ENCODE assay signal across 1 cellular context in the genomic region with DNA sequence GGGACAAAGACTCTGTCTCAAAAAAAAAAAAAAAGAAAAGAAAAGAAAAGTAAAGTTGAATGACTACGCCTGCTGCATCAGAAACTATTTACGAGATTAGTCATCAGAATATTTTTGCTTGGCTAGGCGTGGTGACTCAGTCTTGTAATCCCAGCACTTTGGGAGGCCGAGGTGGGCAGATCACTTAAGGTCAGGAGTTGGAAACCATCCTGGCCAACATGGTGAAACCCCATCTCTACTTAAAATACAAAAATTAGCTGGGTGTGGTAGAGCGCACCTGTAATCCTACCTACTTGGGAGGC.
TF ChIP-seq lines count a peak whose summit lies in the region.

No MANE protein-coding gene starts in this region.

TF ChIP-seq in HEK293, 187 proteins besides CTCF, POLR2A, EP300 and RAD21 (continued from another document):
- TF ChIP-seq PRDM10 (tag by site-specific recombination; IDR thresholded peaks at IDR 0.05) = peak; percentile 61
- TF ChIP-seq, protein P1, sequence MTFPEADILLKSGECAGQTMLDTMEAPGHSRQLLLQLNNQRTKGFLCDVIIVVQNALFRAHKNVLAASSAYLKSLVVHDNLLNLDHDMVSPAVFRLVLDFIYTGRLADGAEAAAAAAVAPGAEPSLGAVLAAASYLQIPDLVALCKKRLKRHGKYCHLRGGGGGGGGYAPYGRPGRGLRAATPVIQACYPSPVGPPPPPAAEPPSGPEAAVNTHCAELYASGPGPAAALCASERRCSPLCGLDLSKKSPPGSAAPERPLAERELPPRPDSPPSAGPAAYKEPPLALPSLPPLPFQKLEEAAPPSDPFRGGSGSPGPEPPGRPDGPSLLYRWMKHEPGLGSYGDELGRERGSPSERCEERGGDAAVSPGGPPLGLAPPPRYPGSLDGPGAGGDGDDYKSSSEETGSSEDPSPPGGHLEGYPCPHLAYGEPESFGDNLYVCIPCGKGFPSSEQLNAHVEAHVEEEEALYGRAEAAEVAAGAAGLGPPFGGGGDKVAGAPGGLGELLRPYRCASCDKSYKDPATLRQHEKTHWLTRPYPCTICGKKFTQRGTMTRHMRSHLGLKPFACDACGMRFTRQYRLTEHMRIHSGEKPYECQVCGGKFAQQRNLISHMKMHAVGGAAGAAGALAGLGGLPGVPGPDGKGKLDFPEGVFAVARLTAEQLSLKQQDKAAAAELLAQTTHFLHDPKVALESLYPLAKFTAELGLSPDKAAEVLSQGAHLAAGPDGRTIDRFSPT (tag by site-specific recombination; IDR thresholded peaks at IDR 0.05) = peak; percentile 86
- peak; percentile 51 for TF ChIP-seq ZNF629 (tag by site-specific recombination; IDR thresholded peaks at IDR 0.05)
- 0 out of 2 replicates have a peak, but pooled peaks have one; percentile 26 for TF ChIP-seq GLIS2 (tag by site-specific recombination; IDR thresholded peaks at IDR 0.05)
- peak; percentile 57; the same call in 1 of the 2 replicates for TF ChIP-seq ZFHX2 (tag by site-specific recombination; conservative IDR thresholded peaks at IDR 0.05)
- peak; percentile 54 for TF ChIP-seq GLIS1 (tag by site-specific recombination; IDR thresholded peaks at IDR 0.05)
- TF ChIP-seq, protein P2, sequence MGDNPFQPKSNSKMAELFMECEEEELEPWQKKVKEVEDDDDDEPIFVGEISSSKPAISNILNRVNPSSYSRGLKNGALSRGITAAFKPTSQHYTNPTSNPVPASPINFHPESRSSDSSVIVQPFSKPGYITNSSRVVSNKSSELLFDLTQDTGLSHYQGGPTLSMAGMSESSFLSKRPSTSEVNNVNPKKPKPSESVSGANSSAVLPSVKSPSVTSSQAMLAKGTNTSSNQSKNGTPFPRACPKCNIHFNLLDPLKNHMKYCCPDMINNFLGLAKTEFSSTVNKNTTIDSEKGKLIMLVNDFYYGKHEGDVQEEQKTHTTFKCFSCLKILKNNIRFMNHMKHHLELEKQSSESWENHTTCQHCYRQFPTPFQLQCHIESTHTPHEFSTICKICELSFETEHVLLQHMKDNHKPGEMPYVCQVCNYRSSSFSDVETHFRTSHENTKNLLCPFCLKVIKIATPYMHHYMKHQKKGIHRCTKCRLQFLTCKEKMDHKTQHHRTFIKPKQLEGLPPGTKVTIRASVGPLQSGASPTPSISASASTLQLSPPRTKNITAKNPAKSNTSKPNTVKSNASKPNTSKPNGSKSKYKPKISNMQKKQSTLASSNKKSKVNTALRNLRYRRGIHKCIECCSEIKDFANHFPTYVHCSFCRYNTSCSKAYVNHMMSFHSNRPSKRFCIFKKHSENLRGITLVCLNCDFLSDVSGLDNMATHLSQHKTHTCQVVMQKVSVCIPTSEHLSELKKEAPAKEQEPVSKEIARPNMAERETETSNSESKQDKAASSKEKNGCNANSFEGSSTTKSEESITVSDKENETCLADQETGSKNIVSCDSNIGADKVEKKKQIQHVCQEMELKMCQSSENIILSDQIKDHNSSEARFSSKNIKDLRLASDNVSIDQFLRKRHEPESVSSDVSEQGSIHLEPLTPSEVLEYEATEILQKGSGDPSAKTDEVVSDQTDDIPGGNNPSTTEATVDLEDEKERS (tag by site-specific recombination; IDR thresholded peaks at IDR 0.05) = 0 out of 2 replicates have a peak, but pooled peaks have one; percentile 28
- TF ChIP-seq ZNF660 (tag by site-specific recombination; IDR thresholded peaks at IDR 0.05) = 0 out of 2 replicates have a peak, but pooled peaks have one; percentile 8
- TF ChIP-seq ZNF366 (tag by site-specific recombination; conservative IDR thresholded peaks at IDR 0.05) = 0 out of 2 replicates have a peak, but pooled peaks have one; percentile 36
- 0 out of 2 replicates have a peak, but pooled peaks have one; percentile 5 for TF ChIP-seq KLF9 (tag by site-specific recombination; IDR thresholded peaks at IDR 0.05; ENCODE audit: low read depth)
TF ChIP-seq in HEK293: peak in this region for 13; not testable (repeated sequence) for 174.
